In genomic region chr18:23528580-23529472, GRCh38 we compare ENCODE assay signal across 8 cellular contexts. TPM values are rescaled to one million over a fixed set of nuclear protein-coding genes. Genes with fewer than 3 reads are reported as not detected.
A peak's percentile ranks its signal among the peaks of the same experiment; 100 is the strongest.
DNase-seq lines count a peak whose midpoint lies in the region; ATAC-seq and TF ChIP-seq lines count a peak whose summit lies in the region.

No MANE protein-coding gene starts in this region.

- H3K36me3 Mint-ChIP-seq in activated CD4-positive, alpha-beta memory T cell treated with anti-CD3 and anti-CD28 coated beads, Interleukin-2, amount 10 ng/mL, durations not matched to agents 7 days and 5 days (ENCODE audit: low read depth) = peaks cover 85% of the 10 kb centered on the region

- H3K79me2 ChIP-seq in smooth muscle cell (ENCODE audit: low read depth) = no peaks in the 10 kb centered on the region

- H3K27me3 Mint-ChIP-seq in activated CD4-positive, alpha-beta memory T cell treated with anti-CD3 and anti-CD28 coated beads, Interleukin-2, amount 10 ng/mL, durations not matched to agents 7 days and 5 days = no peaks in the 10 kb centered on the region

- intact Hi-C loops in left cardiac atrium (cut with DNase I) = loop anchor here in 1 of 2 donors (10.0 kb wide), 1 partner anchor 286 kb away; no protein-coding TSS in a partner anchor

- CTCF ChIA-PET in activated CD4-positive, alpha-beta memory T cell treated with anti-CD3 and anti-CD28 coated beads, Interleukin-2, amount 10 ng/mL, durations not matched to agents 7 days and 5 days (lab: Charles Lee) = interaction anchor here (1.5 kb wide), 1 partner anchor 13 kb away, joined by 4 read pairs; no protein-coding TSS in a partner anchor

- no peak for TF ChIP-seq CTCF in smooth muscle cell (IDR thresholded peaks at IDR 0.05; ENCODE audit: borderline replicate concordance, insufficient read depth, poor library complexity, severe bottlenecking)

- H3K4me3 ChIP-seq in smooth muscle cell = no peak overlapping the region

- H3F3A ChIP-seq in smooth muscle cell (ENCODE audit: low read depth) = peaks cover 26% of the 10 kb centered on the region

- H2AFZ ChIP-seq in smooth muscle cell (ENCODE audit: low read depth) = no peak overlapping the region

- peak overlapping the region; percentile 87 for H3K27ac ChIP-seq in smooth muscle cell (ENCODE audit: low read depth)

- WGBS in smooth muscle cell (ENCODE audit: low lambda C conversion rate) = 47% methylated on average over 20 of the region's 20 CpGs

- peaks cover 6% of the 10 kb centered on the region for H3K4me1 ChIP-seq in smooth muscle cell (ENCODE audit: low read depth)

- no peaks in the 10 kb centered on the region for H3K27me3 ChIP-seq in smooth muscle cell (ENCODE audit: low read depth)

- peaks cover 8% of the 10 kb centered on the region for H3K4me1 Mint-ChIP-seq in activated CD4-positive, alpha-beta memory T cell treated with anti-CD3 and anti-CD28 coated beads, Interleukin-2, amount 10 ng/mL, durations not matched to agents 7 days and 5 days

- no peaks in the 10 kb centered on the region for H4K20me1 ChIP-seq in smooth muscle cell (ENCODE audit: low read depth)

- no peaks in the 10 kb centered on the region for H3K9me3 Mint-ChIP-seq in activated CD4-positive, alpha-beta memory T cell treated with anti-CD3 and anti-CD28 coated beads, Interleukin-2, amount 10 ng/mL, durations not matched to agents 7 days and 5 days

- POLR2A ChIA-PET in activated CD4-positive, alpha-beta memory T cell treated with anti-CD3 and anti-CD28 coated beads, Interleukin-2, amount 10 ng/mL, durations not matched to agents 7 days and 5 days (lab: Charles Lee) = interaction anchor here (1.2 kb wide), 1 partner anchor 12 kb away, joined by 3 read pairs; no protein-coding TSS in a partner anchor

- no peaks in the 10 kb centered on the region for H3K9me3 ChIP-seq in smooth muscle cell (replicated peaks; ENCODE audit: low read depth)

- DNase-seq in HCEC 1CT (peak; percentile 78), left cardiac atrium (peak; percentile 73), smooth muscle cell (lab: John Stamatoyannopoulos, UW; ENCODE audit: unreplicated experiment) (no peak), NCI-H446 treated with DMSO at 0.1 percent for 48 hours (lab: John Stamatoyannopoulos, UW) (no peak), pons (ENCODE audit: low spot score) (no peak), SIG-M5 treated with dmso at 0.1 percent for 504 hours (lab: John Stamatoyannopoulos, UW; ENCODE audit: unreplicated experiment) (no peak)
- DNase-seq in activated CD4-positive, alpha-beta memory T cell treated with anti-CD3 and anti-CD28 coated beads, Interleukin-2, amount 10 ng/mL, durations not matched to agents 7 days and 5 days = no peak

- peak; percentile 48 to 88 for ATAC-seq in left cardiac atrium
- no peak for ATAC-seq in HG02588 (IDR thresholded peaks at IDR 0.05; ENCODE audit: unreplicated experiment)

- H3K4me2 ChIP-seq in smooth muscle cell = peak overlapping the region; percentile 53

- peak overlapping the region; percentile 2 for H3K9ac ChIP-seq in smooth muscle cell (ENCODE audit: low read depth)

- H3K36me3 ChIP-seq in smooth muscle cell (ENCODE audit: low read depth) = peaks cover 11% of the 10 kb centered on the region

- H3K27ac Mint-ChIP-seq in activated CD4-positive, alpha-beta memory T cell treated with anti-CD3 and anti-CD28 coated beads, Interleukin-2, amount 10 ng/mL, durations not matched to agents 7 days and 5 days = peak overlapping the region; percentile 1

- no peak overlapping the region for H3K4me3 Mint-ChIP-seq in activated CD4-positive, alpha-beta memory T cell treated with anti-CD3 and anti-CD28 coated beads, Interleukin-2, amount 10 ng/mL, durations not matched to agents 7 days and 5 days

RNA-seq across cellular contexts. Expression of gene RMC1, which starts 25.5 kb away (rescaled TPM):
- total RNA-seq in activated CD4-positive, alpha-beta memory T cell treated with anti-CD3 and anti-CD28 coated beads, Interleukin-2, amount 10 ng/mL, durations not matched to agents 7 days and 5 days = 10 to 100 TPM; 54.9 to 55.9 TPM
- total RNA-seq in left cardiac atrium = 10 to 100 TPM; 12.8 to 18.6 TPM
- total RNA-seq in smooth muscle cell = 13.2 and 20.7 TPM in 2 replicates
- polyA plus RNA-seq in smooth muscle cell = 10.0 and 20.6 TPM in 2 replicates

RNA-seq across cellular contexts. Expression of gene NPC1, which starts 57.5 kb away (rescaled TPM):
- total RNA-seq in activated CD4-positive, alpha-beta memory T cell treated with anti-CD3 and anti-CD28 coated beads, Interleukin-2, amount 10 ng/mL, durations not matched to agents 7 days and 5 days = 10 to 100 TPM; 39.8 to 44.8 TPM
- total RNA-seq in left cardiac atrium = 10 to 100 TPM; 17.1 to 29.7 TPM
- total RNA-seq in smooth muscle cell = 53.2 and 55.5 TPM in 2 replicates
- polyA plus RNA-seq in smooth muscle cell = 29.9 and 38.0 TPM in 2 replicates

Comparison
In these comparisons a context has a peak if more than half of its experiments do, and no peak if none do; other contexts are left out.
1. DNase-seq: peak in HCEC 1CT (single experiment) and left cardiac atrium (single experiment); none in activated CD4-positive, alpha-beta memory T cell treated with anti-CD3 and anti-CD28 coated beads, Interleukin-2, amount 10 ng/mL, durations not matched to agents 7 days and 5 days (single experiment), smooth muscle cell (single experiment), NCI-H446 treated with DMSO at 0.1 percent for 48 hours (single experiment), pons (single experiment) and SIG-M5 treated with dmso at 0.1 percent for 504 hours (single experiment).